Comparison of ENCODE assay signal across 19 cellular contexts in the genomic region with DNA sequence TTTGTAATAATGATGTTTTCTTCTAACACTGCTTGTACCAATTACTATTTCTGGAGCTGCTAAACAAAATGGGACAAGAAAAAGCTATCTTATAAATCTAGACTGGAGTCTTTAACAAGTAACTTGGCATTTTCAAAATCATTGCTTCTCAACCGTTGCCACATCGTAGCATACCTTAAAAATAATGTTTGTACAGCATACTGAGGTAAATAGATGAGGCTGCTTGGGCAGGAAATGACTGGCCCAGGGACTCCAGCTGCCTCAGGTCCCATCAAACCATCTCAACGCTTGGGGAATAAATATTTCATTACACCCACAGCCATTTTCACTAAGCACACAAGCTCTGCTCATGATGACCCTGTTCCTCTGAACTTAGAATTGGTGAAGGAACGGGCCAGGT.
A peak's percentile ranks its signal among the peaks of the same experiment; 100 is the strongest.
DNase-seq lines count a peak whose midpoint lies in the region; ATAC-seq and TF ChIP-seq lines count a peak whose summit lies in the region.
"Had no signal": no experiment of that assay in that cellular context is flagged by ENCODE, and none has a peak within 500 bp of the region (broad histone marks: within the 10 kb centered on the region; RNA-seq: fewer than 3 reads in every experiment).

No MANE protein-coding gene starts in this region.

- CTCF ChIA-PET in AG04450 (lab: Charles Lee): no interaction called here

- peak overlapping the region; percentile 31 for H3K27ac ChIP-seq in AG04450 (ENCODE audit: low read depth, low read length)
- H3K27ac ChIP-seq in brain microvascular endothelial cell: peak overlapping the region; percentile 25
- H3K27ac ChIP-seq in GM23338 (ENCODE audit: low read depth): no peak overlapping the region
- H3K27ac ChIP-seq: SJCRH30 had no signal

- H4K20me1 ChIP-seq in GM23338 (replicated peaks; ENCODE audit: insufficient read depth): no peaks in the 10 kb centered on the region

- no peak overlapping the region for H3K4me3 Mint-ChIP-seq in GM23338
- H3K4me3 Mint-ChIP-seq: activated T-cell treated with anti-CD3 and anti-CD28 coated beads, Interleukin-2, amount 50 U/mL, for 4 hours; nephron had no signal

- DNase-seq in AG04450 (ENCODE audit: low read depth, low spot score) (no peak), LHCN-M2 (ENCODE audit: low read depth) (peak; percentile 17), brain microvascular endothelial cell (no peak), lung microvascular endothelial cell (ENCODE audit: low read depth in 2 of 2) (peak; percentile 37 to 40), GM23338 (ENCODE audit: low spot score) (no peak), activated gamma-delta T cell treated with Interleukin-2 at 50 U/mL for 16 hours (no peak), posterior vena cava (ENCODE audit: low spot score) (no peak)
- DNase-seq: activated naive CD4-positive, alpha-beta T cell treated with anti-CD3 and anti-CD28 coated beads, Interleukin-2, amount 50 U/mL, for 16 hours; activated T-cell treated with anti-CD3 and anti-CD28 coated beads, Interleukin-2, amount 50 U/mL, for 4 hours; DMS 273 treated with DMSO at 0.1 percent for 48 hours; foreskin melanocyte; Karpas-422; NCI-H1092 treated with DMSO at 0.1 percent for 48 hours; NCI-H748 treated with DMSO at 0.1 percent for 48 hours; posterior cingulate gyrus; SJCRH30; stimulated activated CD4-positive, alpha-beta T cell treated with anti-CD3 and anti-CD28 coated beads, Interleukin-4, amount 100 ng/mL, for 4 hours had no signal

- H3K79me2 ChIP-seq in GM23338 (replicated peaks; ENCODE audit: insufficient read depth): no peaks in the 10 kb centered on the region

- no peak overlapping the region for H2AFZ ChIP-seq in GM23338

- H3K27me3 Mint-ChIP-seq in GM23338 (ENCODE audit: insufficient read depth, low read depth, poor library complexity): no peaks in the 10 kb centered on the region

- H3K4me1 Mint-ChIP-seq in GM23338: peaks cover 11% of the 10 kb centered on the region; the same call in 2 of the 3 replicates

- no peaks in the 10 kb centered on the region for H3K27me3 ChIP-seq in AG04450 (ENCODE audit: control insufficient read depth, insufficient read depth, low read length)
- no peaks in the 10 kb centered on the region for H3K27me3 ChIP-seq in brain microvascular endothelial cell (replicated peaks)
- H3K27me3 ChIP-seq in GM23338 (ENCODE audit: insufficient read depth): no peaks in the 10 kb centered on the region
- H3K27me3 ChIP-seq: SJCRH30 had no signal

- H3K9me2 ChIP-seq in GM23338 (ENCODE audit: insufficient read depth): no peaks in the 10 kb centered on the region

- H3K36me3 ChIP-seq in brain microvascular endothelial cell (replicated peaks) (no peaks in the 10 kb centered on the region), GM23338 (ENCODE audit: insufficient read depth) (no peaks in the 10 kb centered on the region)
- H3K36me3 ChIP-seq: SJCRH30 had no signal

- H3K9me3 Mint-ChIP-seq in GM23338: no peaks in the 10 kb centered on the region
- H3K9me3 Mint-ChIP-seq: activated T-cell treated with anti-CD3 and anti-CD28 coated beads, Interleukin-2, amount 50 U/mL, for 4 hours; nephron had no signal

- H3K4me2 ChIP-seq in GM23338: no peak overlapping the region

- H3F3A ChIP-seq in GM23338 (replicated peaks; ENCODE audit: low read depth): no peaks in the 10 kb centered on the region

- ATAC-seq in GM23338 (no peak), GM18909 (IDR thresholded peaks at IDR 0.05; ENCODE audit: poor library complexity, unreplicated experiment) (no peak)
- ATAC-seq: activated T-cell treated with anti-CD3 and anti-CD28 coated beads, Interleukin-2, amount 50 U/mL, for 4 hours had no signal

- no peak for TF ChIP-seq CTCF in AG04450 (IDR thresholded peaks at IDR 0.05; ENCODE audit: low read depth, low read length)
- no peak for TF ChIP-seq CTCF in brain microvascular endothelial cell (IDR thresholded peaks at IDR 0.05; ENCODE audit: low read depth, low read length, missing control alignments)
- TF ChIP-seq CTCF in GM23338 (conservative IDR thresholded peaks at IDR 0.05; ENCODE audit: low read depth in 2 of 2): no peak

- in situ Hi-C loops in brain microvascular endothelial cell (cut with HindIII; ENCODE audit: low pct_ligation_motif_present, low sequenced_read_pairs): no loop called here

- H3K4me3 ChIP-seq in AG04450 (ENCODE audit: low read depth, low read length): no peak overlapping the region
- H3K4me3 ChIP-seq in brain microvascular endothelial cell (ENCODE audit: low read depth, low read length): no peak overlapping the region
- no peak overlapping the region for H3K4me3 ChIP-seq in GM23338
- H3K4me3 ChIP-seq: SJCRH30 had no signal

- no peaks in the 10 kb centered on the region for H3K36me3 Mint-ChIP-seq in GM23338 (ENCODE audit: low read depth)

- H3K9me3 ChIP-seq in AG04450 (ENCODE audit: control insufficient read depth, insufficient read depth, low read length): no peaks in the 10 kb centered on the region
- H3K9me3 ChIP-seq: SJCRH30 had no signal

- no peak overlapping the region for H3K27ac Mint-ChIP-seq in GM23338
- H3K27ac Mint-ChIP-seq: nephron had no signal

- intact Hi-C loops in posterior vena cava (cut with DNase I): no loop called here

- H3K4me1 ChIP-seq in GM23338 (ENCODE audit: insufficient read depth): peaks cover 17% of the 10 kb centered on the region; the same call in 1 of the 2 replicates
- H3K4me1 ChIP-seq: SJCRH30 had no signal

- POLR2A ChIA-PET in AG04450 (lab: Yijun Ruan, JAX): interaction anchor here (1.9 kb wide), 1 partner anchor 63 kb away, joined by 7 read pairs; no protein-coding TSS in a partner anchor

TF ChIP-seq in GM23338, 12 proteins besides CTCF, POLR2A, EP300 and RAD21 (continues in another document):
- TF ChIP-seq ETS1 (IDR thresholded peaks at IDR 0.05) (no peak), POLR2AphosphoS5 (IDR thresholded peaks at IDR 0.05; ENCODE audit: low read depth) (no peak), EZH2phosphoT487 (IDR thresholded peaks at IDR 0.05; ENCODE audit: unreplicated experiment) (no peak)
- TF ChIP-seq, protein P1, sequence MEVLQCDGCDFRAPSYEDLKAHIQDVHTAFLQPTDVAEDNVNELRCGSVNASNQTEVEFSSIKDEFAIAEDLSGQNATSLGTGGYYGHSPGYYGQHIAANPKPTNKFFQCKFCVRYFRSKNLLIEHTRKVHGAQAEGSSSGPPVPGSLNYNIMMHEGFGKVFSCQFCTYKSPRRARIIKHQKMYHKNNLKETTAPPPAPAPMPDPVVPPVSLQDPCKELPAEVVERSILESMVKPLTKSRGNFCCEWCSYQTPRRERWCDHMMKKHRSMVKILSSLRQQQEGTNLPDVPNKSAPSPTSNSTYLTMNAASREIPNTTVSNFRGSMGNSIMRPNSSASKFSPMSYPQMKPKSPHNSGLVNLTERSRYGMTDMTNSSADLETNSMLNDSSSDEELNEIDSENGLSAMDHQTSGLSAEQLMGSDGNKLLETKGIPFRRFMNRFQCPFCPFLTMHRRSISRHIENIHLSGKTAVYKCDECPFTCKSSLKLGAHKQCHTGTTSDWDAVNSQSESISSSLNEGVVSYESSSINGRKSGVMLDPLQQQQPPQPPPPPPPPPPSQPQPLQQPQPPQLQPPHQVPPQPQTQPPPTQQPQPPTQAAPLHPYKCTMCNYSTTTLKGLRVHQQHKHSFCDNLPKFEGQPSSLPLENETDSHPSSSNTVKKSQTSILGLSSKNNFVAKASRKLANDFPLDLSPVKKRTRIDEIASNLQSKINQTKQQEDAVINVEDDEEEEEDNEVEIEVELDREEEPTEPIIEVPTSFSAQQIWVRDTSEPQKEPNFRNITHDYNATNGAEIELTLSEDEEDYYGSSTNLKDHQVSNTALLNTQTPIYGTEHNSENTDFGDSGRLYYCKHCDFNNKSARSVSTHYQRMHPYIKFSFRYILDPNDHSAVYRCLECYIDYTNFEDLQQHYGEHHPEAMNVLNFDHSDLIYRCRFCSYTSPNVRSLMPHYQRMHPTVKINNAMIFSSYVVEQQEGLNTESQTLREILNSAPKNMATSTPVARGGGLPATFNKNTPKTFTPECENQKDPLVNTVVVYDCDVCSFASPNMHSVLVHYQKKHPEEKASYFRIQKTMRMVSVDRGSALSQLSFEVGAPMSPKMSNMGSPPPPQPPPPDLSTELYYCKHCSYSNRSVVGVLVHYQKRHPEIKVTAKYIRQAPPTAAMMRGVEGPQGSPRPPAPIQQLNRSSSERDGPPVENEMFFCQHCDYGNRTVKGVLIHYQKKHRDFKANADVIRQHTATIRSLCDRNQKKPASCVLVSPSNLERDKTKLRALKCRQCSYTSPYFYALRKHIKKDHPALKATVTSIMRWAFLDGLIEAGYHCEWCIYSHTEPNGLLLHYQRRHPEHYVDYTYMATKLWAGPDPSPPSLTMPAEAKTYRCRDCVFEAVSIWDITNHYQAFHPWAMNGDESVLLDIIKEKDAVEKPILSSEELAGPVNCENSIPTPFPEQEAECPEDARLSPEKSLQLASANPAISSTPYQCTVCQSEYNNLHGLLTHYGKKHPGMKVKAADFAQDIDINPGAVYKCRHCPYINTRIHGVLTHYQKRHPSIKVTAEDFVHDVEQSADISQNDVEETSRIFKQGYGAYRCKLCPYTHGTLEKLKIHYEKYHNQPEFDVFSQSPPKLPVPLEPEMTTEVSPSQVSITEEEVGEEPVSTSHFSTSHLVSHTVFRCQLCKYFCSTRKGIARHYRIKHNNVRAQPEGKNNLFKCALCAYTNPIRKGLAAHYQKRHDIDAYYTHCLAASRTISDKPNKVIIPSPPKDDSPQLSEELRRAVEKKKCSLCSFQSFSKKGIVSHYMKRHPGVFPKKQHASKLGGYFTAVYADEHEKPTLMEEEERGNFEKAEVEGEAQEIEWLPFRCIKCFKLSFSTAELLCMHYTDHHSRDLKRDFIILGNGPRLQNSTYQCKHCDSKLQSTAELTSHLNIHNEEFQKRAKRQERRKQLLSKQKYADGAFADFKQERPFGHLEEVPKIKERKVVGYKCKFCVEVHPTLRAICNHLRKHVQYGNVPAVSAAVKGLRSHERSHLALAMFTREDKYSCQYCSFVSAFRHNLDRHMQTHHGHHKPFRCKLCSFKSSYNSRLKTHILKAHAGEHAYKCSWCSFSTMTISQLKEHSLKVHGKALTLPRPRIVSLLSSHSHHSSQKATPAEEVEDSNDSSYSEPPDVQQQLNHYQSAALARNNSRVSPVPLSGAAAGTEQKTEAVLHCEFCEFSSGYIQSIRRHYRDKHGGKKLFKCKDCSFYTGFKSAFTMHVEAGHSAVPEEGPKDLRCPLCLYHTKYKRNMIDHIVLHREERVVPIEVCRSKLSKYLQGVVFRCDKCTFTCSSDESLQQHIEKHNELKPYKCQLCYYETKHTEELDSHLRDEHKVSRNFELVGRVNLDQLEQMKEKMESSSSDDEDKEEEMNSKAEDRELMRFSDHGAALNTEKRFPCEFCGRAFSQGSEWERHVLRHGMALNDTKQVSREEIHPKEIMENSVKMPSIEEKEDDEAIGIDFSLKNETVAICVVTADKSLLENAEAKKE (CRISPR knock-in tag; IDR thresholded peaks at IDR 0.05): no peak

Comparison
In these comparisons a context has a peak if more than half of its experiments do, and no peak if none do; other contexts are left out.
1. DNase-seq: peak in LHCN-M2 (single experiment) and lung microvascular endothelial cell (2 of 2); none in AG04450 (single experiment), brain microvascular endothelial cell (single experiment), GM23338 (single experiment), activated gamma-delta T cell treated with Interleukin-2 at 50 U/mL for 16 hours (single experiment) and posterior vena cava (single experiment).